In genomic region chr9:4657426-4658159, GRCh38 we compare ENCODE assay signal across 27 cellular contexts. TPM values are rescaled to one million over a fixed set of nuclear protein-coding genes. Genes with fewer than 3 reads are reported as not detected.
DNase-seq lines count a peak whose midpoint lies in the region; ATAC-seq and TF ChIP-seq lines count a peak whose summit lies in the region.
"Had no signal": no experiment of that assay in that cellular context is flagged by ENCODE, and none has a peak within 500 bp of the region (broad histone marks: within the 10 kb centered on the region; RNA-seq: fewer than 3 reads in every experiment).

No MANE protein-coding gene starts in this region.

- intact Hi-C loops in heart right ventricle (cut with DNase I), result no loop called here

- no peaks in the 10 kb centered on the region for H3K27me3 Mint-ChIP-seq in WTC11 (ENCODE audit: low read depth)

- H3K9me3 Mint-ChIP-seq in WTC11, result peaks cover 5% of the 10 kb centered on the region; the same call in 1 of the 2 replicates
- H3K9me3 Mint-ChIP-seq: activated B cell treated with CpG ODN at 0.5 μM for 24 hours had no signal

- CTCF ChIA-PET in WTC11 (lab: Charles Lee), result interaction anchor here (0.9 kb wide), 1 partner anchor 92 kb away, joined by 4 read pairs; no protein-coding TSS in a partner anchor

- H3K36me3 Mint-ChIP-seq in WTC11, result peaks cover 5% of the 10 kb centered on the region

- H3K27ac ChIP-seq in heart right ventricle, result no peak overlapping the region
- no peak overlapping the region for H3K27ac ChIP-seq in effector memory CD4-positive, alpha-beta T cell (ENCODE audit: insufficient read depth, low read length, poor library complexity, severe bottlenecking)
- H3K27ac ChIP-seq: BLaER1, breast epithelium, epithelial cell of prostate, parathyroid adenoma had no signal

- peaks cover 39% of the 10 kb centered on the region for H3K4me1 Mint-ChIP-seq in WTC11

- POLR2A ChIA-PET in WTC11 (lab: Charles Lee), result interaction anchor here (0.7 kb wide), 1 partner anchor 7 kb away, joined by 3 read pairs; no protein-coding TSS in a partner anchor

- 96 to 97% methylated on average over 4 of the region's 4 CpGs for WGBS in heart right ventricle, 2 donors

- no peak overlapping the region for H3K4me3 Mint-ChIP-seq in WTC11
- H3K4me3 Mint-ChIP-seq: activated B cell treated with CpG ODN at 0.5 μM for 24 hours had no signal

- H3K9ac ChIP-seq in mucosa of stomach (ENCODE audit: low read length), result peak overlapping the region; percentile 18
- H3K9ac ChIP-seq: BLaER1, parathyroid adenoma had no signal

- H3K9me3 ChIP-seq in mucosa of stomach (ENCODE audit: control insufficient read depth, low read length) (no peaks in the 10 kb centered on the region), heart right ventricle (no peaks in the 10 kb centered on the region)
- H3K9me3 ChIP-seq in effector memory CD4-positive, alpha-beta T cell (ENCODE audit: control insufficient read depth, low read length), result no peaks in the 10 kb centered on the region
- H3K9me3 ChIP-seq: BLaER1, breast epithelium, transverse colon had no signal

- no peaks in the 10 kb centered on the region for H3K27me3 ChIP-seq in mucosa of stomach (ENCODE audit: control insufficient read depth, insufficient read depth, low read length)
- no peaks in the 10 kb centered on the region for H3K27me3 ChIP-seq in heart right ventricle
- H3K27me3 ChIP-seq in effector memory CD4-positive, alpha-beta T cell (replicated peaks; ENCODE audit: control insufficient read depth, insufficient read depth, low read length, poor library complexity, severe bottlenecking), result no peaks in the 10 kb centered on the region
- H3K27me3 ChIP-seq: BLaER1, breast epithelium, transverse colon had no signal

- DNase-seq in COLO668 (lab: John Stamatoyannopoulos, UW; ENCODE audit: unreplicated experiment), result peak; percentile 22
- DNase-seq in NCI-H146 (lab: John Stamatoyannopoulos, UW), result peak; percentile 79
- no peak for DNase-seq in WTC11 (ENCODE audit: low spot score)
- DNase-seq in NCI-H524 treated with DMSO at 0.1 percent for 48 hours (lab: John Stamatoyannopoulos, UW), result no peak
- DNase-seq in UCSD-AML1 (lab: John Stamatoyannopoulos, UW; ENCODE audit: unreplicated experiment), result no peak
- no peak for DNase-seq in heart right ventricle
- DNase-seq in effector memory CD4-positive, alpha-beta T cell, result no peak
- DNase-seq: activated B cell treated with CpG ODN at 0.5 μM for 24 hours; activated naive CD4-positive, alpha-beta T cell treated with anti-CD3 and anti-CD28 coated beads, Interleukin-2, amount 50 U/mL, for 16 hours; amniotic stem cell; DND-41; effector CD4-positive, alpha-beta T cell; Kasumi-1; NCI-H446 treated with DMSO at 0.1 percent for 48 hours; right cardiac atrium; SHP77; stimulated activated CD4-positive, alpha-beta T cell treated with anti-CD3 and anti-CD28 coated beads, Interleukin-2, amount 100 ng/mL, for 48 hours; SW 1271; T1000; transverse colon had no signal

- H3K4me3 ChIP-seq in mucosa of stomach (ENCODE audit: low read length) (no peak overlapping the region), heart right ventricle (no peak overlapping the region)
- no peak overlapping the region for H3K4me3 ChIP-seq in effector memory CD4-positive, alpha-beta T cell (ENCODE audit: insufficient read depth, low read depth, low read length, poor library complexity, severe bottlenecking)
- H3K4me3 ChIP-seq: BLaER1, breast epithelium, lung, transverse colon had no signal

- H3K4me1 ChIP-seq in mucosa of stomach (ENCODE audit: control insufficient read depth, insufficient read depth, low read length), result peaks cover 14% of the 10 kb centered on the region
- H3K4me1 ChIP-seq in heart right ventricle, result peaks cover 0 to 15% (median 9%) of the 10 kb centered on the region in 9 donors
- H3K4me1 ChIP-seq in effector memory CD4-positive, alpha-beta T cell (ENCODE audit: control insufficient read depth, insufficient read depth, low read length, poor library complexity, severe bottlenecking), result peaks cover 8% of the 10 kb centered on the region
- H3K4me1 ChIP-seq: parathyroid adenoma had no signal

- no peaks in the 10 kb centered on the region for H3K36me3 ChIP-seq in mucosa of stomach (ENCODE audit: control insufficient read depth, insufficient read depth, low read length)
- H3K36me3 ChIP-seq in heart right ventricle, result peaks cover 0 to 9% (median 0%) of the 10 kb centered on the region in 9 donors
- H3K36me3 ChIP-seq in effector memory CD4-positive, alpha-beta T cell (ENCODE audit: control insufficient read depth, insufficient read depth, low read length), result no peaks in the 10 kb centered on the region
- H3K36me3 ChIP-seq: BLaER1, breast epithelium, transverse colon had no signal

- peak overlapping the region; percentile 78 for H3K27ac Mint-ChIP-seq in WTC11
- H3K27ac Mint-ChIP-seq: activated B cell treated with CpG ODN at 0.5 μM for 24 hours had no signal

- no peak for ATAC-seq in WTC11
- ATAC-seq in heart right ventricle, result no peak
- ATAC-seq: Panc1, right cardiac atrium had no signal

- TF ChIP-seq CTCF in WTC11 (IDR thresholded peaks at IDR 0.05) (no peak), heart right ventricle (IDR thresholded peaks at IDR 0.05) (no peak)

TF ChIP-seq in WTC11, 78 proteins besides CTCF, POLR2A, EP300 and RAD21 (continues in another document):
- TF ChIP-seq, protein P1, sequence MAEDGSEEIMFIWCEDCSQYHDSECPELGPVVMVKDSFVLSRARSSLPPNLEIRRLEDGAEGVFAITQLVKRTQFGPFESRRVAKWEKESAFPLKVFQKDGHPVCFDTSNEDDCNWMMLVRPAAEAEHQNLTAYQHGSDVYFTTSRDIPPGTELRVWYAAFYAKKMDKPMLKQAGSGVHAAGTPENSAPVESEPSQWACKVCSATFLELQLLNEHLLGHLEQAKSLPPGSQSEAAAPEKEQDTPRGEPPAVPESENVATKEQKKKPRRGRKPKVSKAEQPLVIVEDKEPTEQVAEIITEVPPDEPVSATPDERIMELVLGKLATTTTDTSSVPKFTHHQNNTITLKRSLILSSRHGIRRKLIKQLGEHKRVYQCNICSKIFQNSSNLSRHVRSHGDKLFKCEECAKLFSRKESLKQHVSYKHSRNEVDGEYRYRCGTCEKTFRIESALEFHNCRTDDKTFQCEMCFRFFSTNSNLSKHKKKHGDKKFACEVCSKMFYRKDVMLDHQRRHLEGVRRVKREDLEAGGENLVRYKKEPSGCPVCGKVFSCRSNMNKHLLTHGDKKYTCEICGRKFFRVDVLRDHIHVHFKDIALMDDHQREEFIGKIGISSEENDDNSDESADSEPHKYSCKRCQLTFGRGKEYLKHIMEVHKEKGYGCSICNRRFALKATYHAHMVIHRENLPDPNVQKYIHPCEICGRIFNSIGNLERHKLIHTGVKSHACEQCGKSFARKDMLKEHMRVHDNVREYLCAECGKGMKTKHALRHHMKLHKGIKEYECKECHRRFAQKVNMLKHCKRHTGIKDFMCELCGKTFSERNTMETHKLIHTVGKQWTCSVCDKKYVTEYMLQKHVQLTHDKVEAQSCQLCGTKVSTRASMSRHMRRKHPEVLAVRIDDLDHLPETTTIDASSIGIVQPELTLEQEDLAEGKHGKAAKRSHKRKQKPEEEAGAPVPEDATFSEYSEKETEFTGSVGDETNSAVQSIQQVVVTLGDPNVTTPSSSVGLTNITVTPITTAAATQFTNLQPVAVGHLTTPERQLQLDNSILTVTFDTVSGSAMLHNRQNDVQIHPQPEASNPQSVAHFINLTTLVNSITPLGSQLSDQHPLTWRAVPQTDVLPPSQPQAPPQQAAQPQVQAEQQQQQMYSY (CRISPR knock-in tag; IDR thresholded peaks at IDR 0.05), result no peak
- TF ChIP-seq NFATC4 (CRISPR knock-in tag; IDR thresholded peaks at IDR 0.05), result no peak
- TF ChIP-seq CREM (CRISPR knock-in tag; IDR thresholded peaks at IDR 0.05), result no peak
- TF ChIP-seq, protein P2, sequence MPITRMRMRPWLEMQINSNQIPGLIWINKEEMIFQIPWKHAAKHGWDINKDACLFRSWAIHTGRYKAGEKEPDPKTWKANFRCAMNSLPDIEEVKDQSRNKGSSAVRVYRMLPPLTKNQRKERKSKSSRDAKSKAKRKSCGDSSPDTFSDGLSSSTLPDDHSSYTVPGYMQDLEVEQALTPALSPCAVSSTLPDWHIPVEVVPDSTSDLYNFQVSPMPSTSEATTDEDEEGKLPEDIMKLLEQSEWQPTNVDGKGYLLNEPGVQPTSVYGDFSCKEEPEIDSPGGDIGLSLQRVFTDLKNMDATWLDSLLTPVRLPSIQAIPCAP (CRISPR knock-in tag; IDR thresholded peaks at IDR 0.05), result no peak
- TF ChIP-seq MXD4 (CRISPR knock-in tag; IDR thresholded peaks at IDR 0.05; ENCODE audit: borderline replicate concordance), result no peak
- TF ChIP-seq ZBTB43 (CRISPR knock-in tag; IDR thresholded peaks at IDR 0.05), result no peak
- TF ChIP-seq OVOL2 (CRISPR knock-in tag; IDR thresholded peaks at IDR 0.05; ENCODE audit: borderline replicate concordance), result no peak
- TF ChIP-seq MYBL2 (CRISPR knock-in tag; IDR thresholded peaks at IDR 0.05), result no peak
- TF ChIP-seq ZBTB21 (CRISPR knock-in tag; IDR thresholded peaks at IDR 0.05; ENCODE audit: borderline replicate concordance), result no peak
- TF ChIP-seq MLX (CRISPR knock-in tag; IDR thresholded peaks at IDR 0.05), result no peak
- no peak for TF ChIP-seq ELF4 (CRISPR knock-in tag; IDR thresholded peaks at IDR 0.05; ENCODE audit: low read depth)

RNA-seq across cellular contexts. Expression of gene PLPP6, which starts 4.5 kb away (rescaled TPM):
- total RNA-seq in WTC11 (2021) (13.4 to 13.5 TPM (median 13.5 TPM) in 3 replicates), heart right ventricle (1 to 10 TPM; 2.2 to 4.1 (median 2.6) TPM)
- 1 to 10 TPM; 1.9 to 2.0 TPM for polyA plus RNA-seq in heart right ventricle

RNA-seq across cellular contexts. Expression of gene SPATA6L, which starts 8.7 kb away (rescaled TPM):
- total RNA-seq in WTC11 (2021) (1.7 to 2.5 TPM (median 1.8 TPM) in 3 replicates), heart right ventricle (1 to 10 TPM in 7 of 10 donors, under 1 TPM in 3; 0.47 to 1.9 (median 1.3) TPM)
- under 1 TPM; 0.36 to 0.95 TPM for polyA plus RNA-seq in heart right ventricle

RNA-seq across cellular contexts. Expression of gene CDC37L1, which starts 21.8 kb away (rescaled TPM):
- total RNA-seq in WTC11 (2021), result 16.7 to 20.1 TPM (median 18.8 TPM) in 3 replicates
- 10 to 100 TPM; 29.8 to 58.4 (median 36.6) TPM for total RNA-seq in heart right ventricle
- polyA plus RNA-seq in heart right ventricle, result 10 to 100 TPM; 13.4 to 44.8 TPM

Comparison
In these comparisons a context has a peak if more than half of its experiments do, and no peak if none do; other contexts are left out.
1. DNase-seq: peak in COLO668 (single experiment) and NCI-H146 (single experiment); none in WTC11 (single experiment), NCI-H524 treated with DMSO at 0.1 percent for 48 hours (single experiment), UCSD-AML1 (single experiment), heart right ventricle (0 of 2) and effector memory CD4-positive, alpha-beta T cell (0 of 3).